Comparison of ENCODE assay signal across 1 cellular context in genomic region chr3:114623420-114624046, GRCh38.
TF ChIP-seq lines count a peak whose summit lies in the region.

No MANE protein-coding gene starts in this region.

TF ChIP-seq in GM23338, 12 proteins besides CTCF, POLR2A, EP300 and RAD21 (continued from another document):
- no peak for TF ChIP-seq ZNF462 (CRISPR knock-in tag; IDR thresholded peaks at IDR 0.05)
- no peak for TF ChIP-seq NANOG (IDR thresholded peaks at IDR 0.05; ENCODE audit: borderline replicate concordance)
- TF ChIP-seq POLR2AphosphoS5 (IDR thresholded peaks at IDR 0.05; ENCODE audit: low read depth) = no peak
